Comparison of ENCODE assay signal across 16 cellular contexts in genomic region chr4:179292443-179292842, GRCh38.
DNase-seq lines count a peak whose midpoint lies in the region; ATAC-seq and TF ChIP-seq lines count a peak whose summit lies in the region.
"Had no signal": no experiment of that assay in that cellular context is flagged by ENCODE, and none has a peak within 500 bp of the region (broad histone marks: within the 10 kb centered on the region; RNA-seq: fewer than 3 reads in every experiment).

No MANE protein-coding gene starts in this region.

- DNase-seq in DMS153 (lab: John Stamatoyannopoulos, UW) (peak; percentile 24), H9 (no peak), WTC11 (ENCODE audit: low spot score) (no peak), mesenchymal stem cell (no peak), inferior parietal cortex (ENCODE audit: extremely low spot score) (no peak), mesenteric fat pad (ENCODE audit: low spot score) (no peak)
- DNase-seq: AML-193, HFFc6, IMR-90, NCI-H1417 treated with DMSO at 0.1 percent for 48 hours, NCI-H187 treated with DMSO at 0.1 percent for 48 hours, NCI-H82, SJCRH30 had no signal

- peaks cover 15 to 25% of the 10 kb centered on the region in 2 experiments for H3K4me1 Mint-ChIP-seq in H9
- H3K4me1 Mint-ChIP-seq in WTC11: peaks cover 26% of the 10 kb centered on the region

- H3K27me3 ChIP-seq in H9 (ENCODE audit: insufficient read depth, low read length): no peaks in the 10 kb centered on the region
- H3K27me3 ChIP-seq in mesenchymal stem cell (ENCODE audit: control insufficient read depth in 1 of 2, insufficient read depth in 1 of 2, low read length in 2 of 2): no peaks in the 10 kb centered on the region
- H3K27me3 ChIP-seq: SJCRH30 had no signal

- H3K4me3 ChIP-seq in mesenchymal stem cell (ENCODE audit: insufficient read depth in 1 of 2, low read depth in 1 of 2, low read length in 2 of 2): no peak overlapping the region
- H3K4me3 ChIP-seq: SJCRH30 had no signal

- H3K79me1 ChIP-seq in H9 (ENCODE audit: insufficient read depth, low read depth, low read length, poor library complexity, severe bottlenecking): no peaks in the 10 kb centered on the region
- H3K79me1 ChIP-seq in mesenchymal stem cell (replicated peaks; ENCODE audit: low read length, poor library complexity, severe bottlenecking): no peaks in the 10 kb centered on the region

- WGBS in H9 (ENCODE audit: extremely low coverage, insufficient read length, low lambda C conversion rate): no CpG with 5 or more reads among the region's 1 CpG
- 20% methylated on average over 1 of the region's 1 CpG for WGBS in mesenchymal stem cell

- no peak overlapping the region for H2BK15ac ChIP-seq in H9 (ENCODE audit: low read depth, low read length)
- no peak overlapping the region for H2BK15ac ChIP-seq in mesenchymal stem cell (ENCODE audit: low read depth, poor library complexity, severe bottlenecking)

- H4K20me1 ChIP-seq in H9 (ENCODE audit: control insufficient read depth, insufficient read depth, insufficient read length): no peaks in the 10 kb centered on the region

- H2BK12ac ChIP-seq in H9 (ENCODE audit: insufficient read length, low read depth, low read length) (no peak overlapping the region), mesenchymal stem cell (ENCODE audit: low read length in 2 of 2) (no peak overlapping the region)

- H3K36me3 Mint-ChIP-seq in H9 (ENCODE audit: insufficient read depth in 1 of 3, low read depth in 3 of 3): peaks cover 4 to 12% (median 8%) of the 10 kb centered on the region in 3 experiments; a peak in 6 of 7 replicates
- peaks cover 30% of the 10 kb centered on the region for H3K36me3 Mint-ChIP-seq in WTC11

- H3K36me3 ChIP-seq in mesenchymal stem cell (ENCODE audit: control insufficient read depth in 1 of 2, insufficient read depth in 2 of 2, low read depth in 1 of 2, low read length in 2 of 2): no peaks in the 10 kb centered on the region
- H3K36me3 ChIP-seq: SJCRH30 had no signal

- POLR2A ChIA-PET in WTC11 (lab: Charles Lee): no interaction called here

- no peak overlapping the region for H2AFZ ChIP-seq in H9 (ENCODE audit: low read length)
- peak overlapping the region; percentile 71 for H2AFZ ChIP-seq in mesenchymal stem cell (ENCODE audit: low read depth, low read length)

- H4K8ac ChIP-seq in H9 (replicated peaks; ENCODE audit: insufficient read length, low read depth, low read length) (no peak overlapping the region), mesenchymal stem cell (ENCODE audit: low read length) (no peak overlapping the region)

- H2BK5ac ChIP-seq in H9 (ENCODE audit: insufficient read length, low read length): no peak overlapping the region
- H2BK5ac ChIP-seq in mesenchymal stem cell (ENCODE audit: low read depth, low read length, poor library complexity, severe bottlenecking): no peak overlapping the region

- no peak overlapping the region for H2BK20ac ChIP-seq in H9 (ENCODE audit: low read depth, low read length, poor library complexity, severe bottlenecking)

- no peak overlapping the region; a peak in 2 of 5 replicates for H3K4me3 Mint-ChIP-seq in H9
- H3K4me3 Mint-ChIP-seq in WTC11: no peak overlapping the region
- H3K4me3 Mint-ChIP-seq: HFFc6; T-helper 1 cell treated with Interleukin-12 subunit alpha and Interleukin-12 subunit beta and Interleukin-4 antibody, amounts not matched to agents 30 μg/mL and 1 μg/mL, for 36 hours had no signal

- no peaks in the 10 kb centered on the region for H3K23me2 ChIP-seq in H9 (ENCODE audit: insufficient read length, low read depth, low read length, poor library complexity, severe bottlenecking)

- H3K4me1 ChIP-seq in H9 (ENCODE audit: insufficient read depth, low read length): peaks cover 4% of the 10 kb centered on the region; the same call in 1 of the 2 replicates
- H3K4me1 ChIP-seq in mesenchymal stem cell (ENCODE audit: control insufficient read depth, insufficient read depth, low read depth, low read length): no peaks in the 10 kb centered on the region
- H3K4me1 ChIP-seq: SJCRH30 had no signal

- H3K56ac ChIP-seq in H9 (ENCODE audit: insufficient read length, low read depth, low read length): no peak overlapping the region

- H3K79me2 ChIP-seq in H9 (ENCODE audit: insufficient read depth, low read length): no peaks in the 10 kb centered on the region

- no peaks in the 10 kb centered on the region for H3K27me3 Mint-ChIP-seq in H9 (ENCODE audit: low read depth)
- no peaks in the 10 kb centered on the region for H3K27me3 Mint-ChIP-seq in WTC11 (ENCODE audit: low read depth)

- H2BK120ac ChIP-seq in H9 (ENCODE audit: low read depth, low read length, poor library complexity, severe bottlenecking) (no peak overlapping the region), mesenchymal stem cell (ENCODE audit: low read depth, low read length) (no peak overlapping the region)

- H3K27ac ChIP-seq in H9 (ENCODE audit: insufficient read length, low read depth, low read length): no peak overlapping the region
- no peak overlapping the region for H3K27ac ChIP-seq in mesenchymal stem cell (ENCODE audit: low read length, poor library complexity, severe bottlenecking)
- H3K27ac ChIP-seq: C4-2B, SJCRH30 had no signal

- no peak overlapping the region for H3K18ac ChIP-seq in H9 (ENCODE audit: insufficient read length, low read depth, low read length)
- H3K18ac ChIP-seq in mesenchymal stem cell (ENCODE audit: low read depth in 1 of 2, low read length in 2 of 2): peak overlapping the region in 1 of 2 experiments; percentile 24

- H3K14ac ChIP-seq in H9 (ENCODE audit: insufficient read depth, low read length): no peak overlapping the region
- H3K14ac ChIP-seq in mesenchymal stem cell (ENCODE audit: low read length in 2 of 2): peak overlapping the region in 1 of 2 experiments; percentile 71

- H3K9me3 Mint-ChIP-seq in H9 (peaks cover 2 to 12% of the 10 kb centered on the region in 2 experiments; a peak in 4 of 5 replicates), WTC11 (peaks cover 41% of the 10 kb centered on the region)

- H3K9me3 ChIP-seq in H9 (ENCODE audit: control insufficient read depth, low read depth, low read length): no peaks in the 10 kb centered on the region
- H3K9me3 ChIP-seq in mesenchymal stem cell (ENCODE audit: control insufficient read depth, low read length): peaks cover 34% of the 10 kb centered on the region
- H3K9me3 ChIP-seq: SJCRH30 had no signal

- H3T11ph ChIP-seq in H9 (ENCODE audit: low read length): no peak overlapping the region

- TF ChIP-seq CTCF in H9 (conservative IDR thresholded peaks at IDR 0.05) (no peak), WTC11 (IDR thresholded peaks at IDR 0.05) (no peak)

- H3K4ac ChIP-seq in H9 (ENCODE audit: low read depth, low read length): no peak overlapping the region
- H3K4ac ChIP-seq in mesenchymal stem cell (ENCODE audit: low read depth in 1 of 2, low read length in 2 of 2): no peak overlapping the region

- no peak overlapping the region for H4K5ac ChIP-seq in H9 (ENCODE audit: insufficient read length, low read depth, low read length)

- H2AK5ac ChIP-seq in H9 (ENCODE audit: insufficient read length, low read length) (no peak overlapping the region), mesenchymal stem cell (ENCODE audit: low read length, severe bottlenecking) (no peak overlapping the region)

- H3K4me2 ChIP-seq in H9 (ENCODE audit: insufficient read depth, insufficient read length, low read length): no peak overlapping the region
- no peak overlapping the region for H3K4me2 ChIP-seq in mesenchymal stem cell (ENCODE audit: low read length, poor library complexity, severe bottlenecking)

- no peak overlapping the region for H3K9ac ChIP-seq in H9 (ENCODE audit: extremely low read depth, insufficient read length, low read length)
- H3K9ac ChIP-seq in mesenchymal stem cell (ENCODE audit: low read length): no peak overlapping the region

- H4K91ac ChIP-seq in H9 (ENCODE audit: insufficient read length, low read depth, low read length) (no peak overlapping the region), mesenchymal stem cell (ENCODE audit: low read length) (no peak overlapping the region)

- H3K23ac ChIP-seq in H9 (ENCODE audit: insufficient read length, low read depth, low read length): no peak overlapping the region
- no peak overlapping the region for H3K23ac ChIP-seq in mesenchymal stem cell (ENCODE audit: low read length in 2 of 2)

- CTCF ChIA-PET in WTC11 (lab: Charles Lee): interaction anchor here (0.7 kb wide), 1 partner anchor 15 kb away, joined by 3 read pairs; no protein-coding TSS in a partner anchor

- ATAC-seq in WTC11: peak; percentile 38; the same call in 1 of the 2 replicates
- no peak for ATAC-seq in HG03159 (IDR thresholded peaks at IDR 0.05; ENCODE audit: unreplicated experiment)

- H3K27ac Mint-ChIP-seq in H9 (peak overlapping the region in 2 of 3 experiments; percentile 31 to 46; a peak in 4 of 7 replicates), WTC11 (no peak overlapping the region; the same call in 1 of the 2 replicates)
- H3K27ac Mint-ChIP-seq: HFFc6; T-helper 1 cell treated with Interleukin-12 subunit alpha and Interleukin-12 subunit beta and Interleukin-4 antibody, amounts not matched to agents 30 μg/mL and 1 μg/mL, for 36 hours had no signal

TF ChIP-seq in WTC11, 78 proteins besides CTCF, POLR2A, EP300 and RAD21 (continues in another document):
- TF ChIP-seq E2F1 (CRISPR knock-in tag; IDR thresholded peaks at IDR 0.05): no peak
- TF ChIP-seq, protein P1, sequence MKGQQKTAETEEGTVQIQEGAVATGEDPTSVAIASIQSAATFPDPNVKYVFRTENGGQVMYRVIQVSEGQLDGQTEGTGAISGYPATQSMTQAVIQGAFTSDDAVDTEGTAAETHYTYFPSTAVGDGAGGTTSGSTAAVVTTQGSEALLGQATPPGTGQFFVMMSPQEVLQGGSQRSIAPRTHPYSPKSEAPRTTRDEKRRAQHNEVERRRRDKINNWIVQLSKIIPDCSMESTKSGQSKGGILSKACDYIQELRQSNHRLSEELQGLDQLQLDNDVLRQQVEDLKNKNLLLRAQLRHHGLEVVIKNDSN (CRISPR knock-in tag; IDR thresholded peaks at IDR 0.05): no peak
